In genomic region chr16:85858984-85859817, GRCh38 we compare ENCODE assay signal across 32 cellular contexts. TPM values are rescaled to one million over a fixed set of nuclear protein-coding genes. Genes with fewer than 3 reads are reported as not detected.
DNase-seq lines count a peak whose midpoint lies in the region; ATAC-seq, FAIRE-seq and TF ChIP-seq lines count a peak whose summit lies in the region.
"Had no signal": no experiment of that assay in that cellular context is flagged by ENCODE, and none has a peak within 500 bp of the region (broad histone marks: within the 10 kb centered on the region; RNA-seq: fewer than 3 reads in every experiment).

No MANE protein-coding gene starts in this region.

- TF ChIP-seq CTCF in HepG2 (CRISPR knock-in tag; IDR thresholded peaks at IDR 0.05): no peak
- TF ChIP-seq CTCF in right lobe of liver (IDR thresholded peaks at IDR 0.05): no peak
- TF ChIP-seq CTCF in GM10248 (IDR thresholded peaks at IDR 0.05; ENCODE audit: control extremely low read depth, extremely low read depth, low read depth, missing control alignments): no peak

- H3K27ac ChIP-seq in HepG2 (ENCODE audit: extremely low read length, insufficient read depth, low read length) (no peak overlapping the region), right lobe of liver (no peak overlapping the region)
- H3K27ac ChIP-seq in naive thymus-derived CD4-positive, alpha-beta T cell (ENCODE audit: low read depth, low read length): no peak overlapping the region
- H3K27ac ChIP-seq: breast epithelium, epithelial cell of prostate, pancreas, stomach, vagina, WERI-Rb-1 had no signal

- intact Hi-C loops in HepG2 (cut with micrococcal nuclease; ENCODE audit: unreplicated experiment) (no loop called here), right lobe of liver (cut with DNase I) (no loop called here)
- intact Hi-C loops in naive thymus-derived CD4-positive, alpha-beta T cell (cut with micrococcal nuclease): no loop called here

- 48% methylated on average over 16 of the region's 16 CpGs for WGBS in HepG2 (ENCODE audit: low lambda C conversion rate)
- WGBS in right lobe of liver (ENCODE audit: insufficient coverage, low coverage, low lambda C conversion rate, missing lambda C conversion rate): 76% methylated on average over 14 of the region's 16 CpGs

- no peaks in the 10 kb centered on the region for H3K79me2 ChIP-seq in HepG2 (ENCODE audit: insufficient read depth, low read length)

- POLR2A ChIA-PET in HepG2 (lab: Yijun Ruan, JAX): no interaction called here
- POLR2A ChIA-PET in naive thymus-derived CD4-positive, alpha-beta T cell (lab: Charles Lee): no interaction called here
- POLR2A ChIA-PET in GM10248 (lab: Yijun Ruan, JAX): no interaction called here

- H3K4me1 Mint-ChIP-seq in naive thymus-derived CD4-positive, alpha-beta T cell: peaks cover 0 to 4% (median 0%) of the 10 kb centered on the region in 7 donors
- H3K4me1 Mint-ChIP-seq: activated naive CD4-positive, alpha-beta T cell treated with anti-CD3 and anti-CD28 coated beads, Interleukin-2, amount 50 U/mL, for 24 hours; activated T-helper 17 cell treated with anti-CD3 and anti-CD28 coated beads, Interleukin-2, amount 50 U/mL, for 72 hours; nephron progenitor cell had no signal

- H3K9me3 ChIP-seq in HepG2 (ENCODE audit: low read length): peaks cover 5% of the 10 kb centered on the region; the same call in 1 of the 2 replicates
- no peaks in the 10 kb centered on the region for H3K9me3 ChIP-seq in right lobe of liver
- H3K9me3 ChIP-seq in naive thymus-derived CD4-positive, alpha-beta T cell (ENCODE audit: control insufficient read depth in 2 of 3, low read length in 3 of 3): no peaks in the 10 kb centered on the region
- H3K9me3 ChIP-seq: mucosa of descending colon, pancreas, vagina had no signal

- no peak overlapping the region for H3K4me2 ChIP-seq in HepG2 (ENCODE audit: low read depth, low read length)
- H3K4me2 ChIP-seq: smooth muscle cell had no signal

- H3K4me3 ChIP-seq in HepG2 (replicated peaks in 1 of 3; ENCODE audit: insufficient read depth in 1 of 3, low read depth in 2 of 3, low read length in 3 of 3) (no peak overlapping the region), right lobe of liver (no peak overlapping the region)
- H3K4me3 ChIP-seq in naive thymus-derived CD4-positive, alpha-beta T cell (ENCODE audit: low read length): no peak overlapping the region
- H3K4me3 ChIP-seq: breast epithelium, mucosa of descending colon, pancreas, smooth muscle cell, stomach, vagina had no signal

- peaks cover 6 to 39% of the 10 kb centered on the region in 2 experiments for H3K27me3 ChIP-seq in HepG2 (ENCODE audit: control insufficient read depth in 1 of 2, insufficient read depth in 2 of 2, low read length in 2 of 2)
- no peaks in the 10 kb centered on the region for H3K27me3 ChIP-seq in right lobe of liver
- no peaks in the 10 kb centered on the region for H3K27me3 ChIP-seq in naive thymus-derived CD4-positive, alpha-beta T cell (ENCODE audit: control insufficient read depth in 2 of 2, insufficient read depth in 2 of 2, low read length in 2 of 2)
- H3K27me3 ChIP-seq: pancreas, vagina had no signal

- no peaks in the 10 kb centered on the region for H3K36me3 Mint-ChIP-seq in naive thymus-derived CD4-positive, alpha-beta T cell
- H3K36me3 Mint-ChIP-seq: activated naive CD4-positive, alpha-beta T cell treated with anti-CD3 and anti-CD28 coated beads, Interleukin-2, amount 50 U/mL, for 24 hours had no signal

- in situ Hi-C loops in HepG2 (cut with HindIII; ENCODE audit: extremely low pct_ligation_motif_present, low pct_unique_long_range_greater_than_20kb): no loop called here

- no peak overlapping the region for H2AFZ ChIP-seq in HepG2 (ENCODE audit: low read length)

- peaks cover 0 to 9% (median 3%) of the 10 kb centered on the region in 5 donors for H3K27me3 Mint-ChIP-seq in naive thymus-derived CD4-positive, alpha-beta T cell
- H3K27me3 Mint-ChIP-seq: activated naive CD4-positive, alpha-beta T cell treated with anti-CD3 and anti-CD28 coated beads, Interleukin-2, amount 50 U/mL, for 24 hours had no signal

- TF ChIP-seq RAD21 in HepG2 (CRISPR knock-in tag; IDR thresholded peaks at IDR 0.05): no peak

- BruUV-seq in HepG2 (replicated peaks; lab: Mats Ljungman, UMichigan): no TSS peak

- H3K4me1 ChIP-seq in HepG2 (ENCODE audit: insufficient read depth, low read length) (no peaks in the 10 kb centered on the region), right lobe of liver (no peaks in the 10 kb centered on the region)
- H3K4me1 ChIP-seq in naive thymus-derived CD4-positive, alpha-beta T cell (ENCODE audit: control insufficient read depth in 2 of 2, insufficient read depth in 2 of 2, low read length in 2 of 2): no peaks in the 10 kb centered on the region
- H3K4me1 ChIP-seq: breast epithelium, pancreas, stomach, vagina had no signal

- H3K9ac ChIP-seq in HepG2 (ENCODE audit: insufficient read depth, low read depth, low read length): no peak overlapping the region

- DNase-seq in HepG2 (ENCODE audit: low spot score) (no peak), right lobe of liver (no peak), GM10248 (ENCODE audit: extremely low spot score) (no peak), H4 (ENCODE audit: low spot score) (no peak), NCI-H526 (lab: John Stamatoyannopoulos, UW) (no peak)
- peak; percentile 35 for DNase-seq in activated CD8-positive, alpha-beta memory T cell treated with anti-CD3 and anti-CD28 coated beads, Interleukin-2, amount 50 U/mL, for 48 hours
- no peak for DNase-seq in naive thymus-derived CD4-positive, alpha-beta T cell
- DNase-seq: activated CD4-positive, alpha-beta T cell treated with anti-CD3 and anti-CD28 coated beads for 4 hours; anterior cingulate cortex; effector CD8-positive, alpha-beta T cell; hypothalamus; IMR-90; left cardiac atrium; mucosa of descending colon; NCI-H1694; NCI-H446; NCI-H774; nephron progenitor cell; retina; SIG-M5; stomach; T1000; WERI-Rb-1 had no signal

- CTCF ChIA-PET in HepG2 (lab: Yijun Ruan, JAX; ENCODE audit: low intra/inter-chr PET ratio, low total read pairs) (no interaction called here), GM10248 (lab: Yijun Ruan, JAX) (interaction anchor here (0.9 to 3.2 kb wide), 7 partner anchors 7 to 85 kb away, joined by 3 to 9 read pairs (median 4); no protein-coding TSS in a partner anchor)
- CTCF ChIA-PET in naive thymus-derived CD4-positive, alpha-beta T cell (lab: Charles Lee): no interaction called here

- peaks cover 0 to 5% (median 0%) of the 10 kb centered on the region in 11 donors for H3K9me3 Mint-ChIP-seq in naive thymus-derived CD4-positive, alpha-beta T cell
- H3K9me3 Mint-ChIP-seq: activated naive CD4-positive, alpha-beta T cell treated with anti-CD3 and anti-CD28 coated beads, Interleukin-2, amount 50 U/mL, for 24 hours; activated T-helper 17 cell treated with anti-CD3 and anti-CD28 coated beads, Interleukin-2, amount 50 U/mL, for 72 hours had no signal

- no peak for FAIRE-seq in HepG2 (lab: Jason Lieb, UNC)
- FAIRE-seq: pancreas, RCC 7860 had no signal

- TF ChIP-seq POLR2A in HepG2 (IDR thresholded peaks at IDR 0.05; ENCODE audit: insufficient read depth in 1 of 2, low read depth in 2 of 2, low read length in 2 of 2) (no peak), right lobe of liver (IDR thresholded peaks at IDR 0.05) (no peak)

- no peaks in the 10 kb centered on the region for H3K36me3 ChIP-seq in HepG2 (replicated peaks in 1 of 2; ENCODE audit: control insufficient read depth in 1 of 2, insufficient read depth in 2 of 2, low read length in 2 of 2)
- no peaks in the 10 kb centered on the region for H3K36me3 ChIP-seq in right lobe of liver
- no peaks in the 10 kb centered on the region for H3K36me3 ChIP-seq in naive thymus-derived CD4-positive, alpha-beta T cell (ENCODE audit: control insufficient read depth in 2 of 3, insufficient read depth in 3 of 3, low read length in 3 of 3)
- H3K36me3 ChIP-seq: breast epithelium, pancreas, stomach, vagina, WERI-Rb-1 had no signal

- ATAC-seq in HepG2 (no peak), right lobe of liver (no peak), HG03342 (IDR thresholded peaks at IDR 0.05; ENCODE audit: unreplicated experiment) (no peak)
- ATAC-seq in naive thymus-derived CD4-positive, alpha-beta T cell: peak; percentile 48
- ATAC-seq: activated T-helper 17 cell treated with anti-CD3 and anti-CD28 coated beads, Interleukin-2, amount 50 U/mL, for 72 hours; left cardiac atrium had no signal

- TF ChIP-seq EP300 in HepG2 (IDR thresholded peaks at IDR 0.05; ENCODE audit: low read depth in 2 of 2, low read length in 2 of 2) (no peak), HepG2 (CRISPR knock-in tag; IDR thresholded peaks at IDR 0.05; ENCODE audit: borderline replicate concordance) (no peak)

- H3K4me3 Mint-ChIP-seq in naive thymus-derived CD4-positive, alpha-beta T cell: no peak overlapping the region
- H3K4me3 Mint-ChIP-seq: activated naive CD4-positive, alpha-beta T cell treated with anti-CD3 and anti-CD28 coated beads, Interleukin-2, amount 50 U/mL, for 24 hours; activated T-helper 17 cell treated with anti-CD3 and anti-CD28 coated beads, Interleukin-2, amount 50 U/mL, for 72 hours; nephron progenitor cell had no signal

- no peaks in the 10 kb centered on the region for H4K20me1 ChIP-seq in HepG2 (ENCODE audit: insufficient read depth, low read length)

- H3K27ac Mint-ChIP-seq in naive thymus-derived CD4-positive, alpha-beta T cell: no peak overlapping the region
- H3K27ac Mint-ChIP-seq: activated T-helper 17 cell treated with anti-CD3 and anti-CD28 coated beads, Interleukin-2, amount 50 U/mL, for 72 hours; nephron progenitor cell had no signal

RNA-seq across cellular contexts. Expression of gene IRF8, which starts 39.8 kb away (rescaled TPM):
- total RNA-seq in HepG2 (2016; rRNA removed; fragmentation: Illumina TruSeq; extraction: Trizol) (not detected in 2 replicates), right lobe of liver (10 to 100 TPM in 5 of 6 experiments, 1 to 10 TPM in 1; 4.8 to 19.6 (median 14.6) TPM)
- not detected in 2 replicates for total RNA-seq in HepG2 (2016; cell fraction: cytosol; rRNA removed; fragmentation: Illumina TruSeq; extraction: Trizol; ENCODE audit: low read depth)
- total RNA-seq in HepG2 (2016; cell fraction: insoluble cytoplasmic fraction; rRNA removed; fragmentation: Illumina TruSeq; extraction: Trizol): not detected in 2 replicates
- not detected in 2 replicates for total RNA-seq in HepG2 (2016; cell fraction: membrane; rRNA removed; fragmentation: Illumina TruSeq; extraction: Trizol)
- total RNA-seq in HepG2 (2016; cell fraction: nucleus; rRNA removed; fragmentation: Illumina TruSeq; extraction: Trizol): not detected in 2 replicates
- polyA plus RNA-seq in HepG2 (2011; rRNA removed): not detected in 2 replicates
- 0.05 TPM in 1 of 2 replicates, not detected in the other for polyA plus RNA-seq in HepG2 (2011; cell fraction: cytosol; rRNA removed)
- polyA plus RNA-seq in HepG2 (2011; cell fraction: nucleus; rRNA removed): 0.28 TPM in 1 of 2 replicates, not detected in the other
- not detected in 2 replicates for polyA plus RNA-seq in HepG2 (2012)
- not detected in 2 replicates for polyA plus RNA-seq in HepG2 (2016; cell fraction: cytosol; fragmentation: Illumina TruSeq; extraction: Trizol; ENCODE audit: low read depth)
- not detected in 2 replicates for polyA plus RNA-seq in HepG2 (2016; cell fraction: insoluble cytoplasmic fraction; fragmentation: Illumina TruSeq; extraction: Trizol; ENCODE audit: low read depth)
- polyA plus RNA-seq in HepG2 (2016; cell fraction: membrane; fragmentation: Illumina TruSeq; extraction: Trizol; ENCODE audit: low read depth): not detected in 2 replicates
- polyA plus RNA-seq in HepG2 (2016; cell fraction: nucleus; fragmentation: Illumina TruSeq; extraction: Trizol; ENCODE audit: insufficient read depth, low read depth): not detected in 2 replicates
- polyA minus RNA-seq in HepG2 (2011; rRNA and poly(A)+ RNA removed; ENCODE audit: low replicate concordance): 0.61 TPM in 1 of 2 replicates, not detected in the other
- polyA minus RNA-seq in HepG2 (2011; cell fraction: cytosol; rRNA and poly(A)+ RNA removed): not detected in 2 replicates
- polyA minus RNA-seq in HepG2 (2011; cell fraction: nucleus; rRNA and poly(A)+ RNA removed): not detected in 2 replicates
- total RNA-seq in naive thymus-derived CD4-positive, alpha-beta T cell: 100 to 1,000 TPM in 1 of 5 experiments, 10 to 100 TPM in 2, 1 to 10 TPM in 2; 3.5 to 105 (median 19.9) TPM
- polyA plus RNA-seq in naive thymus-derived CD4-positive, alpha-beta T cell: 1 to 10 TPM; 4.5 to 6.4 TPM
- 1.7 and 1.9 TPM in 2 replicates for total RNA-seq in H4 (2014; rRNA removed; shearing (Covaris generic))
- total RNA-seq: IMR-90 had no signal
- polyA plus RNA-seq: IMR-90 had no signal

RNA-seq across cellular contexts. Expression of gene COX4I1, which starts 59.7 kb away (rescaled TPM):
- total RNA-seq in HepG2 (2016; rRNA removed; fragmentation: Illumina TruSeq; extraction: Trizol) (631 and 658 TPM in 2 replicates), right lobe of liver (100 to 1,000 TPM; 247 to 417 (median 303) TPM)
- total RNA-seq in HepG2 (2016; cell fraction: cytosol; rRNA removed; fragmentation: Illumina TruSeq; extraction: Trizol; ENCODE audit: low read depth): 381 and 407 TPM in 2 replicates
- 648 and 655 TPM in 2 replicates for total RNA-seq in HepG2 (2016; cell fraction: insoluble cytoplasmic fraction; rRNA removed; fragmentation: Illumina TruSeq; extraction: Trizol)
- 496 and 528 TPM in 2 replicates for total RNA-seq in HepG2 (2016; cell fraction: membrane; rRNA removed; fragmentation: Illumina TruSeq; extraction: Trizol)
- total RNA-seq in HepG2 (2016; cell fraction: nucleus; rRNA removed; fragmentation: Illumina TruSeq; extraction: Trizol): 310 and 337 TPM in 2 replicates
- 838 and 902 TPM in 2 replicates for polyA plus RNA-seq in HepG2 (2011; rRNA removed)
- 1,053 and 1,212 TPM in 2 replicates for polyA plus RNA-seq in HepG2 (2011; cell fraction: cytosol; rRNA removed)
- 388 and 389 TPM in 2 replicates for polyA plus RNA-seq in HepG2 (2011; cell fraction: nucleus; rRNA removed)
- polyA plus RNA-seq in HepG2 (2012): 443 and 505 TPM in 2 replicates
- 414 and 464 TPM in 2 replicates for polyA plus RNA-seq in HepG2 (2016; cell fraction: cytosol; fragmentation: Illumina TruSeq; extraction: Trizol; ENCODE audit: low read depth)
- 675 and 705 TPM in 2 replicates for polyA plus RNA-seq in HepG2 (2016; cell fraction: insoluble cytoplasmic fraction; fragmentation: Illumina TruSeq; extraction: Trizol; ENCODE audit: low read depth)
- polyA plus RNA-seq in HepG2 (2016; cell fraction: membrane; fragmentation: Illumina TruSeq; extraction: Trizol; ENCODE audit: low read depth): 456 and 498 TPM in 2 replicates
- 604 and 614 TPM in 2 replicates for polyA plus RNA-seq in HepG2 (2016; cell fraction: nucleus; fragmentation: Illumina TruSeq; extraction: Trizol; ENCODE audit: insufficient read depth, low read depth)
- polyA minus RNA-seq in HepG2 (2011; rRNA and poly(A)+ RNA removed; ENCODE audit: low replicate concordance): 364 and 524 TPM in 2 replicates
- polyA minus RNA-seq in HepG2 (2011; cell fraction: cytosol; rRNA and poly(A)+ RNA removed): 143 and 144 TPM in 2 replicates
- 99.5 and 129 TPM in 2 replicates for polyA minus RNA-seq in HepG2 (2011; cell fraction: nucleus; rRNA and poly(A)+ RNA removed)
- total RNA-seq in naive thymus-derived CD4-positive, alpha-beta T cell: 100 to 1,000 TPM; 479 to 692 (median 661) TPM
- 1,000 to 10,000 TPM; 1,296 to 1,303 TPM for polyA plus RNA-seq in naive thymus-derived CD4-positive, alpha-beta T cell
- total RNA-seq in H4 (2014; rRNA removed; shearing (Covaris generic)): 685 and 712 TPM in 2 replicates

RNA-seq across cellular contexts. Expression of gene EMC8, which starts 59.9 kb away (rescaled TPM):
- 47.6 and 55.0 TPM in 2 replicates for total RNA-seq in HepG2 (2016; rRNA removed; fragmentation: Illumina TruSeq; extraction: Trizol)
- total RNA-seq in HepG2 (2016; cell fraction: cytosol; rRNA removed; fragmentation: Illumina TruSeq; extraction: Trizol; ENCODE audit: low read depth): 56.6 and 69.3 TPM in 2 replicates
- 42.9 and 52.9 TPM in 2 replicates for total RNA-seq in HepG2 (2016; cell fraction: insoluble cytoplasmic fraction; rRNA removed; fragmentation: Illumina TruSeq; extraction: Trizol)
- 53.7 and 67.6 TPM in 2 replicates for total RNA-seq in HepG2 (2016; cell fraction: membrane; rRNA removed; fragmentation: Illumina TruSeq; extraction: Trizol)
- 34.0 and 36.1 TPM in 2 replicates for total RNA-seq in HepG2 (2016; cell fraction: nucleus; rRNA removed; fragmentation: Illumina TruSeq; extraction: Trizol)
- 71.6 and 76.0 TPM in 2 replicates for polyA plus RNA-seq in HepG2 (2011; rRNA removed)
- 60.8 and 68.0 TPM in 2 replicates for polyA plus RNA-seq in HepG2 (2011; cell fraction: cytosol; rRNA removed)
- 45.9 and 50.4 TPM in 2 replicates for polyA plus RNA-seq in HepG2 (2011; cell fraction: nucleus; rRNA removed)
- 29.9 and 30.5 TPM in 2 replicates for polyA plus RNA-seq in HepG2 (2012)
- 65.3 and 83.6 TPM in 2 replicates for polyA plus RNA-seq in HepG2 (2016; cell fraction: cytosol; fragmentation: Illumina TruSeq; extraction: Trizol; ENCODE audit: low read depth)
- 58.1 and 66.0 TPM in 2 replicates for polyA plus RNA-seq in HepG2 (2016; cell fraction: insoluble cytoplasmic fraction; fragmentation: Illumina TruSeq; extraction: Trizol; ENCODE audit: low read depth)
- 59.1 and 73.6 TPM in 2 replicates for polyA plus RNA-seq in HepG2 (2016; cell fraction: membrane; fragmentation: Illumina TruSeq; extraction: Trizol; ENCODE audit: low read depth)
- polyA plus RNA-seq in HepG2 (2016; cell fraction: nucleus; fragmentation: Illumina TruSeq; extraction: Trizol; ENCODE audit: insufficient read depth, low read depth): 69.1 and 78.6 TPM in 2 replicates
- 61.8 and 82.3 TPM in 2 replicates for polyA minus RNA-seq in HepG2 (2011; rRNA and poly(A)+ RNA removed; ENCODE audit: low replicate concordance)
- polyA minus RNA-seq in HepG2 (2011; cell fraction: cytosol; rRNA and poly(A)+ RNA removed): 27.0 and 43.3 TPM in 2 replicates
- polyA minus RNA-seq in HepG2 (2011; cell fraction: nucleus; rRNA and poly(A)+ RNA removed): 44.0 and 45.6 TPM in 2 replicates
- 10 to 100 TPM in 5 of 6 experiments, 1 to 10 TPM in 1; 9.2 to 22.4 (median 12.1) TPM for total RNA-seq in right lobe of liver
- total RNA-seq in naive thymus-derived CD4-positive, alpha-beta T cell: 10 to 100 TPM; 22.4 to 31.8 (median 28.7) TPM
- polyA plus RNA-seq in naive thymus-derived CD4-positive, alpha-beta T cell: 10 to 100 TPM; 24.8 to 26.1 TPM
- 57.9 and 72.0 TPM in 2 replicates for total RNA-seq in H4 (2014; rRNA removed; shearing (Covaris generic))
